In genomic region chr19:7943444-7944176, GRCh38 we compare ENCODE assay signal across 8 cellular contexts. TPM values are rescaled to one million over a fixed set of nuclear protein-coding genes. Genes with fewer than 3 reads are reported as not detected.
A peak's percentile ranks its signal among the peaks of the same experiment; 100 is the strongest.
DNase-seq lines count a peak whose midpoint lies in the region; ATAC-seq and TF ChIP-seq lines count a peak whose summit lies in the region.

TSS of gene TIMM44 (minus strand) at chr19:7943666. CDS start at chr19:7943651, 15 bp downstream.

- peak within 1 kb of the TSS; percentile 87 for H3K9ac ChIP-seq in SK-N-SH

- 1% methylated on average over 30 of the region's 56 CpGs for WGBS in SK-N-SH (ENCODE audit: low lambda C conversion rate)

- peak within 1 kb of the TSS; percentile 62 to 85 for H3K27ac ChIP-seq in SK-N-SH (ENCODE audit: low read depth in 2 of 2, low read length in 1 of 2)

- TF ChIP-seq CTCF in SK-N-SH (IDR thresholded peaks at IDR 0.05) = no peak

- H3K9me2 ChIP-seq in SK-N-SH = no peaks in the 10 kb centered on the region

- H3F3A ChIP-seq in SK-N-SH (replicated peaks; ENCODE audit: insufficient read depth) = peaks cover 11% of the 10 kb centered on the region

- peak; percentile 96 for ATAC-seq in HG02571 (IDR thresholded peaks at IDR 0.05; ENCODE audit: unreplicated experiment)

- H2AFZ ChIP-seq in SK-N-SH (ENCODE audit: low read depth) = peak within 1 kb of the TSS; percentile 87

- peak; percentile 100 for DNase-seq in GM04504 (ENCODE audit: low read depth)
- DNase-seq in NCI-H1048 (lab: John Stamatoyannopoulos, UW) = peak; percentile 98
- DNase-seq in SK-N-SH = peak; percentile 97
- peak; percentile 99 for DNase-seq in activated naive CD4-positive, alpha-beta T cell treated with anti-CD3 and anti-CD28 coated beads, Interleukin-2, amount 50 U/mL, for 16 hours
- DNase-seq in germinal center (ENCODE audit: low spot score) = peak; percentile 98
- peak; percentile 98 for DNase-seq in non-pigmented ciliary epithelial cell (ENCODE audit: low read depth)
- DNase-seq in superior temporal gyrus (ENCODE audit: extremely low spot score) = peak; percentile 100

- H3K4me1 ChIP-seq in SK-N-SH (ENCODE audit: control insufficient read depth in 1 of 2, insufficient read depth in 2 of 2, low read depth in 1 of 2, low read length in 1 of 2) = peaks cover 0 to 6% of the 10 kb centered on the region in 2 experiments; a peak in 1 of 4 replicates

- H3K27me3 ChIP-seq in SK-N-SH (ENCODE audit: insufficient read depth) = no peaks in the 10 kb centered on the region

- no peaks in the 10 kb centered on the region for H4K20me1 ChIP-seq in SK-N-SH (ENCODE audit: insufficient read depth)

- peaks cover 14 to 15% of the 10 kb centered on the region in 2 experiments for H3K36me3 ChIP-seq in SK-N-SH (replicated peaks in 1 of 2; ENCODE audit: control insufficient read depth in 1 of 2, insufficient read depth in 2 of 2, low read length in 1 of 2)

- H3K4me3 ChIP-seq in SK-N-SH (ENCODE audit: low read depth in 2 of 2, low read length in 1 of 2) = peak within 1 kb of the TSS; percentile 70 to 74

- POLR2A ChIA-PET in SK-N-SH (lab: Yijun Ruan, JAX) = interaction anchor here (0.6 to 2.5 kb wide), 12 partner anchors 11 to 470 kb away, joined by 3 to 15 read pairs (median 4); partner anchors contain the start of genes CTXN1, ELAVL1, MAP2K7 and SNAPC2

- TF ChIP-seq EP300 in SK-N-SH (IDR thresholded peaks at IDR 0.05; ENCODE audit: borderline replicate concordance in 1 of 2, low read depth in 1 of 2, low read length in 1 of 2) = no peak

- peak within 1 kb of the TSS; percentile 95 for H3K4me2 ChIP-seq in SK-N-SH

- CTCF ChIA-PET in SK-N-SH (lab: Yijun Ruan, JAX) = interaction anchor here (0.8 to 4.4 kb wide), 35 partner anchors 8 to 420 kb away, joined by 3 to 69 read pairs (median 5); partner anchors contain the start of genes CTXN1 and TRAPPC5

- peaks cover 33% of the 10 kb centered on the region for H3K79me2 ChIP-seq in SK-N-SH (ENCODE audit: insufficient read depth)

- TF ChIP-seq RAD21 in SK-N-SH (IDR thresholded peaks at IDR 0.05; ENCODE audit: low read length) = no peak

- H3K9me3 ChIP-seq in SK-N-SH = no peaks in the 10 kb centered on the region

TF ChIP-seq in SK-N-SH, 30 proteins besides CTCF, POLR2A, EP300 and RAD21 (continues in another document):
- TF ChIP-seq PBX3 (IDR thresholded peaks at IDR 0.05) (peak; percentile 94), TAF1 (IDR thresholded peaks at IDR 0.05; ENCODE audit: borderline replicate concordance, low read depth, low read length) (peak; percentile 92), MXI1 (IDR thresholded peaks at IDR 0.05; ENCODE audit: low read depth, low read length) (peak; percentile 99), MEF2A (IDR thresholded peaks at IDR 0.05; ENCODE audit: borderline replicate concordance, low read depth) (no peak), SIN3A (IDR thresholded peaks at IDR 0.05; ENCODE audit: borderline replicate concordance, low read depth, low read length) (peak; percentile 30; the same call in 1 of the 2 replicates), ELF1 (IDR thresholded peaks at IDR 0.05) (no peak), GABPA (IDR thresholded peaks at IDR 0.05; ENCODE audit: low read depth) (no peak), FOXJ3 (CRISPR knock-in tag; IDR thresholded peaks at IDR 0.05) (no peak), YY1 (IDR thresholded peaks at IDR 0.05; ENCODE audit: low read depth) (peak; percentile 97), CHD2 (IDR thresholded peaks at IDR 0.05; ENCODE audit: low read length, partially characterized antibody) (peak; percentile 76), IRF3 (IDR thresholded peaks at IDR 0.05; ENCODE audit: low read depth, low read length) (no peak; the same call in 1 of the 2 replicates), POLR2AphosphoS5 (IDR thresholded peaks at IDR 0.05; ENCODE audit: low read depth, low read length) (peak; percentile 81), GATA2 (CRISPR knock-in tag; IDR thresholded peaks at IDR 0.05) (no peak), FOSL2 (IDR thresholded peaks at IDR 0.05; ENCODE audit: borderline replicate concordance, low read depth) (no peak), JUND (IDR thresholded peaks at IDR 0.05) (no peak), NRF1 (IDR thresholded peaks at IDR 0.05; ENCODE audit: low read depth, low read length) (peak; percentile 63), USF1 (IDR thresholded peaks at IDR 0.05; ENCODE audit: borderline replicate concordance, low read depth) (peak; percentile 66)
- TF ChIP-seq, protein P1, sequence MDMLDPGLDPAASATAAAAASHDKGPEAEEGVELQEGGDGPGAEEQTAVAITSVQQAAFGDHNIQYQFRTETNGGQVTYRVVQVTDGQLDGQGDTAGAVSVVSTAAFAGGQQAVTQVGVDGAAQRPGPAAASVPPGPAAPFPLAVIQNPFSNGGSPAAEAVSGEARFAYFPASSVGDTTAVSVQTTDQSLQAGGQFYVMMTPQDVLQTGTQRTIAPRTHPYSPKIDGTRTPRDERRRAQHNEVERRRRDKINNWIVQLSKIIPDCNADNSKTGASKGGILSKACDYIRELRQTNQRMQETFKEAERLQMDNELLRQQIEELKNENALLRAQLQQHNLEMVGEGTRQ (IDR thresholded peaks at IDR 0.05; ENCODE audit: borderline replicate concordance, low read depth, low read length) = no peak
- TF ChIP-seq, protein P2, sequence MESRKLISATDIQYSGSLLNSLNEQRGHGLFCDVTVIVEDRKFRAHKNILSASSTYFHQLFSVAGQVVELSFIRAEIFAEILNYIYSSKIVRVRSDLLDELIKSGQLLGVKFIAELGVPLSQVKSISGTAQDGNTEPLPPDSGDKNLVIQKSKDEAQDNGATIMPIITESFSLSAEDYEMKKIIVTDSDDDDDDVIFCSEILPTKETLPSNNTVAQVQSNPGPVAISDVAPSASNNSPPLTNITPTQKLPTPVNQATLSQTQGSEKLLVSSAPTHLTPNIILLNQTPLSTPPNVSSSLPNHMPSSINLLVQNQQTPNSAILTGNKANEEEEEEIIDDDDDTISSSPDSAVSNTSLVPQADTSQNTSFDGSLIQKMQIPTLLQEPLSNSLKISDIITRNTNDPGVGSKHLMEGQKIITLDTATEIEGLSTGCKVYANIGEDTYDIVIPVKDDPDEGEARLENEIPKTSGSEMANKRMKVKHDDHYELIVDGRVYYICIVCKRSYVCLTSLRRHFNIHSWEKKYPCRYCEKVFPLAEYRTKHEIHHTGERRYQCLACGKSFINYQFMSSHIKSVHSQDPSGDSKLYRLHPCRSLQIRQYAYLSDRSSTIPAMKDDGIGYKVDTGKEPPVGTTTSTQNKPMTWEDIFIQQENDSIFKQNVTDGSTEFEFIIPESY (IDR thresholded peaks at IDR 0.05; ENCODE audit: borderline replicate concordance, low read depth) = no peak
- TF ChIP-seq, protein P3, sequence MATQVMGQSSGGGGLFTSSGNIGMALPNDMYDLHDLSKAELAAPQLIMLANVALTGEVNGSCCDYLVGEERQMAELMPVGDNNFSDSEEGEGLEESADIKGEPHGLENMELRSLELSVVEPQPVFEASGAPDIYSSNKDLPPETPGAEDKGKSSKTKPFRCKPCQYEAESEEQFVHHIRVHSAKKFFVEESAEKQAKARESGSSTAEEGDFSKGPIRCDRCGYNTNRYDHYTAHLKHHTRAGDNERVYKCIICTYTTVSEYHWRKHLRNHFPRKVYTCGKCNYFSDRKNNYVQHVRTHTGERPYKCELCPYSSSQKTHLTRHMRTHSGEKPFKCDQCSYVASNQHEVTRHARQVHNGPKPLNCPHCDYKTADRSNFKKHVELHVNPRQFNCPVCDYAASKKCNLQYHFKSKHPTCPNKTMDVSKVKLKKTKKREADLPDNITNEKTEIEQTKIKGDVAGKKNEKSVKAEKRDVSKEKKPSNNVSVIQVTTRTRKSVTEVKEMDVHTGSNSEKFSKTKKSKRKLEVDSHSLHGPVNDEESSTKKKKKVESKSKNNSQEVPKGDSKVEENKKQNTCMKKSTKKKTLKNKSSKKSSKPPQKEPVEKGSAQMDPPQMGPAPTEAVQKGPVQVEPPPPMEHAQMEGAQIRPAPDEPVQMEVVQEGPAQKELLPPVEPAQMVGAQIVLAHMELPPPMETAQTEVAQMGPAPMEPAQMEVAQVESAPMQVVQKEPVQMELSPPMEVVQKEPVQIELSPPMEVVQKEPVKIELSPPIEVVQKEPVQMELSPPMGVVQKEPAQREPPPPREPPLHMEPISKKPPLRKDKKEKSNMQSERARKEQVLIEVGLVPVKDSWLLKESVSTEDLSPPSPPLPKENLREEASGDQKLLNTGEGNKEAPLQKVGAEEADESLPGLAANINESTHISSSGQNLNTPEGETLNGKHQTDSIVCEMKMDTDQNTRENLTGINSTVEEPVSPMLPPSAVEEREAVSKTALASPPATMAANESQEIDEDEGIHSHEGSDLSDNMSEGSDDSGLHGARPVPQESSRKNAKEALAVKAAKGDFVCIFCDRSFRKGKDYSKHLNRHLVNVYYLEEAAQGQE (IDR thresholded peaks at IDR 0.05; ENCODE audit: low read depth, low read length) = peak; percentile 74

RNA-seq across cellular contexts. Expression of gene TIMM44, which starts in this region (rescaled TPM):
- 49.7 and 50.9 TPM in 2 replicates for polyA plus RNA-seq in SK-N-SH (2012; rRNA removed)
- polyA plus RNA-seq in SK-N-SH (2012; cell fraction: cytosol; rRNA removed) = 37.0 and 38.1 TPM in 2 replicates
- polyA plus RNA-seq in SK-N-SH (2012; cell fraction: nucleus; rRNA removed) = 97.2 and 112 TPM in 2 replicates

Comparison
In these comparisons a context has a peak if more than half of its experiments do, and no peak if none do; other contexts are left out.
1. Peak in every context shown above with its lines: DNase-seq, ATAC-seq, H3K4me3 ChIP-seq and H3K27ac ChIP-seq.